ENCODE assay signal across 7 cellular contexts in genomic region chr19:1873524-1874473, GRCh38. TPM values are rescaled to one million over a fixed set of nuclear protein-coding genes. Genes with fewer than 3 reads are reported as not detected.
DNase-seq lines count a peak whose midpoint lies in the region; ATAC-seq lines count a peak whose summit lies in the region.

No MANE protein-coding gene starts in this region.

- H3K27ac ChIP-seq in Karpas-422 (ENCODE audit: low read length): peak overlapping the region; percentile 43; the same call in 1 of the 2 replicates
- peak overlapping the region; percentile 86 for H3K27ac ChIP-seq in subcutaneous abdominal adipose tissue (ENCODE audit: low read depth, low read length)

- peaks cover 28% of the 10 kb centered on the region; the same call in 1 of the 2 replicates for H4K20me1 ChIP-seq in Karpas-422 (ENCODE audit: insufficient read depth, low read depth, low read length)

- peak overlapping the region; percentile 89 for H3K4me2 ChIP-seq in Karpas-422 (ENCODE audit: low read depth, low read length, poor library complexity, severe bottlenecking)

- H3K4me3 ChIP-seq in Karpas-422 (ENCODE audit: low read length) (peak overlapping the region; percentile 93), subcutaneous abdominal adipose tissue (ENCODE audit: low read depth in 1 of 5, low read length in 5 of 5) (peak overlapping the region in 3 of 5 donors; percentile 42 to 96 (median 90))

- H3K27me3 Mint-ChIP-seq in activated T-helper 17 cell treated with anti-CD3 and anti-CD28 coated beads, Interleukin-2, amount 50 U/mL, for 72 hours: no peaks in the 10 kb centered on the region

- no peaks in the 10 kb centered on the region for H3K9me2 ChIP-seq in Karpas-422 (replicated peaks; ENCODE audit: insufficient read depth, low read length)

- H3K27me3 ChIP-seq in Karpas-422 (ENCODE audit: low read length): no peaks in the 10 kb centered on the region
- H3K27me3 ChIP-seq in subcutaneous abdominal adipose tissue (ENCODE audit: control insufficient read depth in 5 of 5, insufficient read depth in 4 of 5, low read length in 5 of 5): no peaks in the 10 kb centered on the region

- H3K27ac Mint-ChIP-seq in activated T-helper 17 cell treated with anti-CD3 and anti-CD28 coated beads, Interleukin-2, amount 50 U/mL, for 72 hours: peak overlapping the region; percentile 95

- H3K9me3 Mint-ChIP-seq in activated T-helper 17 cell treated with anti-CD3 and anti-CD28 coated beads, Interleukin-2, amount 50 U/mL, for 72 hours: no peaks in the 10 kb centered on the region

- H3K36me3 ChIP-seq in Karpas-422 (ENCODE audit: insufficient read depth, low read length) (no peaks in the 10 kb centered on the region; the same call in 1 of the 2 replicates), subcutaneous abdominal adipose tissue (ENCODE audit: control insufficient read depth in 5 of 5, insufficient read depth in 5 of 5, low read length in 5 of 5) (peaks cover 0 to 16% (median 5%) of the 10 kb centered on the region in 5 donors)

- H3K9me3 ChIP-seq in Karpas-422 (ENCODE audit: low read length) (no peaks in the 10 kb centered on the region), subcutaneous abdominal adipose tissue (ENCODE audit: control insufficient read depth in 5 of 5, low read length in 5 of 5) (no peaks in the 10 kb centered on the region)

- peaks cover 56% of the 10 kb centered on the region for H3K36me3 Mint-ChIP-seq in activated T-helper 17 cell treated with anti-CD3 and anti-CD28 coated beads, Interleukin-2, amount 50 U/mL, for 72 hours (ENCODE audit: low read depth)

- no peak overlapping the region for H2AFZ ChIP-seq in Karpas-422 (ENCODE audit: low read length)

- H3K9ac ChIP-seq in Karpas-422 (ENCODE audit: low read length) (peak overlapping the region; percentile 94), subcutaneous abdominal adipose tissue (ENCODE audit: low read length in 5 of 5) (peak overlapping the region in 3 of 5 donors; percentile 8 to 68 (median 53))

- no peak for DNase-seq in Karpas-422
- peak in 32 of 51 donors; percentile 17 to 81 (median 58) for DNase-seq in hypothalamus (lab: John Stamatoyannopoulos, UW)
- DNase-seq in KG1 (lab: John Stamatoyannopoulos, UW): no peak
- no peak for DNase-seq in NCI-H146 treated with DMSO at 0.1 percent for 48 hours (lab: John Stamatoyannopoulos, UW; ENCODE audit: unreplicated experiment)
- no peak for DNase-seq in MV-4-11 (lab: John Stamatoyannopoulos, UW)

- peak overlapping the region; percentile 98 for H3K4me3 Mint-ChIP-seq in activated T-helper 17 cell treated with anti-CD3 and anti-CD28 coated beads, Interleukin-2, amount 50 U/mL, for 72 hours

- peaks cover 6% of the 10 kb centered on the region for H3K4me1 Mint-ChIP-seq in activated T-helper 17 cell treated with anti-CD3 and anti-CD28 coated beads, Interleukin-2, amount 50 U/mL, for 72 hours

- no peak for ATAC-seq in activated T-helper 17 cell treated with anti-CD3 and anti-CD28 coated beads, Interleukin-2, amount 50 U/mL, for 72 hours (replicated peaks)

- H3K4me1 ChIP-seq in Karpas-422 (ENCODE audit: low read length) (peaks cover 18% of the 10 kb centered on the region), subcutaneous abdominal adipose tissue (ENCODE audit: control insufficient read depth in 5 of 5, insufficient read depth in 5 of 5, low read length in 5 of 5) (peaks cover 7 to 46% (median 43%) of the 10 kb centered on the region in 5 donors)

- H3K79me2 ChIP-seq in Karpas-422 (ENCODE audit: low read length): peaks cover 53% of the 10 kb centered on the region

RNA-seq across cellular contexts. Expression of gene KLF16, which starts 10.4 kb away (rescaled TPM):
- 12.8 and 13.2 TPM in 2 replicates for total RNA-seq in Karpas-422 (2014; rRNA removed; shearing (Covaris generic); ENCODE audit: low replicate concordance)
- total RNA-seq in activated T-helper 17 cell treated with anti-CD3 and anti-CD28 coated beads, Interleukin-2, amount 50 U/mL, for 72 hours: 10 to 100 TPM; 16.3 to 32.9 TPM

RNA-seq across cellular contexts. Expression of gene ABHD17A, which starts 11.5 kb away (rescaled TPM):
- 52.5 and 110 TPM in 2 replicates for total RNA-seq in Karpas-422 (2014; rRNA removed; shearing (Covaris generic); ENCODE audit: low replicate concordance)
- total RNA-seq in activated T-helper 17 cell treated with anti-CD3 and anti-CD28 coated beads, Interleukin-2, amount 50 U/mL, for 72 hours: 100 to 1,000 TPM in 1 of 2 donors, 10 to 100 TPM in 1; 84.4 to 109 TPM

RNA-seq across cellular contexts. Expression of gene REXO1, which starts 25.5 kb away (rescaled TPM):
- 15.7 and 16.3 TPM in 2 replicates for total RNA-seq in Karpas-422 (2014; rRNA removed; shearing (Covaris generic); ENCODE audit: low replicate concordance)
- 10 to 100 TPM; 39.7 to 50.0 TPM for total RNA-seq in activated T-helper 17 cell treated with anti-CD3 and anti-CD28 coated beads, Interleukin-2, amount 50 U/mL, for 72 hours

RNA-seq across cellular contexts. Expression of gene ADAT3, which starts 31.4 kb away (rescaled TPM):
- 1.2 and 5.2 TPM in 2 replicates for total RNA-seq in Karpas-422 (2014; rRNA removed; shearing (Covaris generic); ENCODE audit: low replicate concordance)
- total RNA-seq in activated T-helper 17 cell treated with anti-CD3 and anti-CD28 coated beads, Interleukin-2, amount 50 U/mL, for 72 hours: 10 to 100 TPM; 11.6 to 12.2 TPM

RNA-seq across cellular contexts. Expression of gene SCAMP4, which starts 31.4 kb away (rescaled TPM):
- 18.4 and 23.8 TPM in 2 replicates for total RNA-seq in Karpas-422 (2014; rRNA removed; shearing (Covaris generic); ENCODE audit: low replicate concordance)
- total RNA-seq in activated T-helper 17 cell treated with anti-CD3 and anti-CD28 coated beads, Interleukin-2, amount 50 U/mL, for 72 hours: 10 to 100 TPM; 31.7 to 36.4 TPM

Comparison
In these comparisons a context has a peak if more than half of its experiments do, and no peak if none do; other contexts are left out.
1. DNase-seq: peak in hypothalamus (32 of 51); none in Karpas-422 (single experiment), KG1 (single experiment), NCI-H146 treated with DMSO at 0.1 percent for 48 hours (single experiment) and MV-4-11 (single experiment).